In genomic region chr12:24078318-24078765, GRCh38 we compare ENCODE assay signal across 1 cellular context.
A peak's percentile ranks its signal among the peaks of the same experiment; 100 is the strongest.
TF ChIP-seq lines count a peak whose summit lies in the region.

No MANE protein-coding gene starts in this region.

TF ChIP-seq in HEK293, 187 proteins besides CTCF, POLR2A, EP300 and RAD21 (continued from another document and continues in another):
- TF ChIP-seq ZNF398 (tag by site-specific recombination; IDR thresholded peaks at IDR 0.05), result no peak
- TF ChIP-seq ZNF211 (tag by site-specific recombination; IDR thresholded peaks at IDR 0.05; ENCODE audit: low read depth), result no peak
- no peak for TF ChIP-seq ZNF48 (tag by site-specific recombination; IDR thresholded peaks at IDR 0.05)
- no peak for TF ChIP-seq ZNF416 (tag by site-specific recombination; IDR thresholded peaks at IDR 0.05)
- TF ChIP-seq ZBTB17 (tag by site-specific recombination; IDR thresholded peaks at IDR 0.05), result no peak
- TF ChIP-seq HOXA7 (CRISPR knock-in tag; IDR thresholded peaks at IDR 0.05; ENCODE audit: borderline replicate concordance), result no peak
- no peak for TF ChIP-seq ZNF26 (tag by site-specific recombination; IDR thresholded peaks at IDR 0.05)
- no peak for TF ChIP-seq EGR2 (tag by site-specific recombination; IDR thresholded peaks at IDR 0.05; ENCODE audit: low read depth)
- TF ChIP-seq ZNF423 (tag by site-specific recombination; IDR thresholded peaks at IDR 0.05), result no peak
- no peak for TF ChIP-seq ZNF670 (tag by site-specific recombination; IDR thresholded peaks at IDR 0.05; ENCODE audit: low read depth)
- TF ChIP-seq ZNF561 (tag by site-specific recombination; IDR thresholded peaks at IDR 0.05; ENCODE audit: borderline replicate concordance), result no peak
- no peak for TF ChIP-seq ZNF747 (tag by site-specific recombination; IDR thresholded peaks at IDR 0.05)
- TF ChIP-seq SP7 (tag by site-specific recombination; IDR thresholded peaks at IDR 0.05), result peak; percentile 82
- TF ChIP-seq ZBTB26 (tag by site-specific recombination; optimal IDR thresholded peaks at IDR 0.05), result no peak
- peak; percentile 69; the same call in 1 of the 2 replicates for TF ChIP-seq ZNF639 (tag by site-specific recombination; IDR thresholded peaks at IDR 0.05)
- TF ChIP-seq TRIM28 (IDR thresholded peaks at IDR 0.05; ENCODE audit: borderline replicate concordance, low read length), result no peak; the same call in 1 of the 2 replicates
- no peak for TF ChIP-seq SCRT1 (tag by site-specific recombination; IDR thresholded peaks at IDR 0.05; ENCODE audit: borderline replicate concordance)
- no peak for TF ChIP-seq ZBTB44 (tag by site-specific recombination; IDR thresholded peaks at IDR 0.05)
- TF ChIP-seq KLF10 (tag by site-specific recombination; IDR thresholded peaks at IDR 0.05), result no peak; the same call in 1 of the 2 replicates
- no peak for TF ChIP-seq ZNF571 (tag by site-specific recombination; IDR thresholded peaks at IDR 0.05)
- no peak for TF ChIP-seq HOXD13 (CRISPR knock-in tag; IDR thresholded peaks at IDR 0.05; ENCODE audit: borderline replicate concordance)
- no peak for TF ChIP-seq ZNF560 (tag by site-specific recombination; IDR thresholded peaks at IDR 0.05; ENCODE audit: borderline replicate concordance)
- TF ChIP-seq ZNF513 (tag by site-specific recombination; IDR thresholded peaks at IDR 0.05), result no peak
- TF ChIP-seq ZNF621 (tag by site-specific recombination; IDR thresholded peaks at IDR 0.05), result no peak
- no peak for TF ChIP-seq ZNF202 (tag by site-specific recombination; IDR thresholded peaks at IDR 0.05; ENCODE audit: borderline replicate concordance)
- no peak for TF ChIP-seq KLF17 (tag by site-specific recombination; IDR thresholded peaks at IDR 0.05)
- TF ChIP-seq ZNF629 (tag by site-specific recombination; IDR thresholded peaks at IDR 0.05), result peak; percentile 86
- TF ChIP-seq ZBTB6 (tag by site-specific recombination; IDR thresholded peaks at IDR 0.05), result no peak
- no peak for TF ChIP-seq GLIS2 (tag by site-specific recombination; IDR thresholded peaks at IDR 0.05)
- no peak for TF ChIP-seq ZSCAN18 (tag by site-specific recombination; IDR thresholded peaks at IDR 0.05)
- TF ChIP-seq ZNF843 (tag by site-specific recombination; IDR thresholded peaks at IDR 0.05), result peak; percentile 86
- TF ChIP-seq MEIS1 (CRISPR knock-in tag; IDR thresholded peaks at IDR 0.05; ENCODE audit: borderline replicate concordance), result peak; percentile 90
- TF ChIP-seq BCL11B (tag by site-specific recombination; IDR thresholded peaks at IDR 0.05; ENCODE audit: low read depth), result no peak
- TF ChIP-seq ZSCAN4 (tag by site-specific recombination; IDR thresholded peaks at IDR 0.05), result no peak
- TF ChIP-seq ZNF664 (tag by site-specific recombination; IDR thresholded peaks at IDR 0.05), result no peak
- no peak for TF ChIP-seq ZNF155 (tag by site-specific recombination; IDR thresholded peaks at IDR 0.05)
- peak; percentile 85 for TF ChIP-seq ZEB2 (tag by site-specific recombination; IDR thresholded peaks at IDR 0.05)
- TF ChIP-seq ZNF175 (tag by site-specific recombination; IDR thresholded peaks at IDR 0.05), result no peak
- peak; percentile 52; the same call in 1 of the 2 replicates for TF ChIP-seq ZBTB21 (tag by site-specific recombination; IDR thresholded peaks at IDR 0.05)
- TF ChIP-seq GLIS1 (tag by site-specific recombination; IDR thresholded peaks at IDR 0.05), result peak; percentile 31; the same call in 1 of the 2 replicates
- no peak for TF ChIP-seq SALL2 (tag by site-specific recombination; IDR thresholded peaks at IDR 0.05; ENCODE audit: borderline replicate concordance)
- TF ChIP-seq FEZF1 (tag by site-specific recombination; IDR thresholded peaks at IDR 0.05), result peak; percentile 28; the same call in 1 of the 2 replicates
- no peak for TF ChIP-seq ZNF704 (tag by site-specific recombination; IDR thresholded peaks at IDR 0.05)
- TF ChIP-seq ZFP37 (tag by site-specific recombination; IDR thresholded peaks at IDR 0.05), result peak; percentile 61; the same call in 1 of the 2 replicates
- no peak for TF ChIP-seq ZNF548 (tag by site-specific recombination; IDR thresholded peaks at IDR 0.05)
- TF ChIP-seq ZNF785 (tag by site-specific recombination; IDR thresholded peaks at IDR 0.05), result no peak
- no peak for TF ChIP-seq MZF1 (tag by site-specific recombination; IDR thresholded peaks at IDR 0.05; ENCODE audit: borderline replicate concordance)
- TF ChIP-seq IKZF3 (tag by site-specific recombination; IDR thresholded peaks at IDR 0.05), result peak; percentile 78
- no peak for TF ChIP-seq ZNF585B (tag by site-specific recombination; IDR thresholded peaks at IDR 0.05)
- TF ChIP-seq ZNF214 (tag by site-specific recombination; IDR thresholded peaks at IDR 0.05; ENCODE audit: borderline replicate concordance), result no peak
- no peak for TF ChIP-seq GLI4 (tag by site-specific recombination; IDR thresholded peaks at IDR 0.05)
- peak; percentile 60 for TF ChIP-seq ZXDB (tag by site-specific recombination; IDR thresholded peaks at IDR 0.05)
- TF ChIP-seq REPIN1 (tag by site-specific recombination; IDR thresholded peaks at IDR 0.05; ENCODE audit: low read depth), result no peak
